In the genomic region with DNA sequence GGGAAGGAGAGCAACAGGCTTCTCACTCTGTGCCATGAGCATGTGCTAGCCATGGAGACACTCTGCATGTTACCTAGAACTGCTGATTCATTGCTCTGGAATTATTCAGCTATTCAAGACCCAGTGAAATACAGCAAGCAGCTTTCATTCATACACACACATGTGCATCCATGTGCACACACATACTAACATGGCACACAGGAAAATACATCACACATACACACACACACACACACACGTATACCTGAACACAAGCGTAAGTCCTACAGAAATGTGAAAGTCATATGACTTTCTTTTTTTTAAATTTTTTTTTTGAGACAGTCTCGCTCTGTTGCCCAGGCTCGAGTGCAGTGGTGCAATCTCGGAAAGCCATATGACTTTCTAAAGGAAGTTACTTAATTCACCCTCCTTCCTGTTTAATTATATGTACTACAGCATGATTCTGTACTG, we compare ENCODE assay signal across 9 cellular contexts.
A peak's percentile ranks its signal among the peaks of the same experiment; 100 is the strongest.
DNase-seq lines count a peak whose midpoint lies in the region; TF ChIP-seq lines count a peak whose summit lies in the region.
"Had no signal": no experiment of that assay in that cellular context is flagged by ENCODE, and none has a peak within 500 bp of the region (broad histone marks: within the 10 kb centered on the region; RNA-seq: fewer than 3 reads in every experiment).

No MANE protein-coding gene starts in this region.

- no peak overlapping the region for H3K4me3 ChIP-seq in choroid plexus epithelial cell (ENCODE audit: low read depth, low read length)
- H3K4me3 ChIP-seq: lung had no signal

- peak; percentile 12 for DNase-seq in GM04503 (ENCODE audit: low read depth)
- DNase-seq in M059J (ENCODE audit: low read depth) = peak; percentile 72
- peak; percentile 87 for DNase-seq in choroid plexus epithelial cell (ENCODE audit: low read depth)
- no peak for DNase-seq in activated T-helper 2 cell treated with anti-CD3 and anti-CD28 coated beads, Interferon-gamma antibody, Interleukin-2, Interleukin-4, amounts not matched to agents 10 μg/mL and 5 μg/mL and 100 μg/mL, durations not matched to agents 14 hours and 24 hours and 36 hours (ENCODE audit: low spot score)
- DNase-seq in stimulated activated CD4-positive, alpha-beta T cell treated with anti-CD3 and anti-CD28 coated beads, Interleukin-15, amount 100 ng/mL, for 24 hours = no peak
- DNase-seq in NCI-H2081 (lab: John Stamatoyannopoulos, UW) = no peak
- DNase-seq in stimulated activated naive CD4-positive, alpha-beta T cell (lab: John Stamatoyannopoulos, UW) = no peak

- no peaks in the 10 kb centered on the region for H3K9me3 Mint-ChIP-seq in nephron
- no peaks in the 10 kb centered on the region for H3K9me3 Mint-ChIP-seq in activated T-helper 2 cell treated with anti-CD3 and anti-CD28 coated beads, Interferon-gamma antibody, Interleukin-2, Interleukin-4, amounts not matched to agents 10 μg/mL and 5 μg/mL and 100 μg/mL, durations not matched to agents 14 hours and 24 hours and 36 hours

- H3K4me1 Mint-ChIP-seq in nephron = peaks cover 12% of the 10 kb centered on the region
- peaks cover 3% of the 10 kb centered on the region for H3K4me1 Mint-ChIP-seq in activated T-helper 2 cell treated with anti-CD3 and anti-CD28 coated beads, Interferon-gamma antibody, Interleukin-2, Interleukin-4, amounts not matched to agents 10 μg/mL and 5 μg/mL and 100 μg/mL, durations not matched to agents 14 hours and 24 hours and 36 hours (ENCODE audit: low read depth)

- no peak overlapping the region for H3K4me3 Mint-ChIP-seq in nephron
- H3K4me3 Mint-ChIP-seq in activated T-helper 2 cell treated with anti-CD3 and anti-CD28 coated beads, Interferon-gamma antibody, Interleukin-2, Interleukin-4, amounts not matched to agents 10 μg/mL and 5 μg/mL and 100 μg/mL, durations not matched to agents 14 hours and 24 hours and 36 hours (ENCODE audit: low read depth) = no peak overlapping the region

- intact Hi-C loops in activated T-helper 2 cell treated with anti-CD3 and anti-CD28 coated beads, Interferon-gamma antibody, Interleukin-2, Interleukin-4, amounts not matched to agents 10 μg/mL and 5 μg/mL and 100 μg/mL, durations not matched to agents 14 hours and 24 hours and 36 hours (cut with micrococcal nuclease) = no loop called here

- no peaks in the 10 kb centered on the region for H3K27me3 Mint-ChIP-seq in nephron (ENCODE audit: low read depth)
- peaks cover 11% of the 10 kb centered on the region for H3K27me3 Mint-ChIP-seq in activated T-helper 2 cell treated with anti-CD3 and anti-CD28 coated beads, Interferon-gamma antibody, Interleukin-2, Interleukin-4, amounts not matched to agents 10 μg/mL and 5 μg/mL and 100 μg/mL, durations not matched to agents 14 hours and 24 hours and 36 hours (ENCODE audit: low read depth)

- H3K36me3 Mint-ChIP-seq in nephron (ENCODE audit: low read depth) = peaks cover 25% of the 10 kb centered on the region
- no peaks in the 10 kb centered on the region for H3K36me3 Mint-ChIP-seq in activated T-helper 2 cell treated with anti-CD3 and anti-CD28 coated beads, Interferon-gamma antibody, Interleukin-2, Interleukin-4, amounts not matched to agents 10 μg/mL and 5 μg/mL and 100 μg/mL, durations not matched to agents 14 hours and 24 hours and 36 hours (ENCODE audit: low read depth)

- peak overlapping the region; percentile 38 to 63 (median 55) for H3K27ac Mint-ChIP-seq in nephron
- no peak overlapping the region for H3K27ac Mint-ChIP-seq in activated T-helper 2 cell treated with anti-CD3 and anti-CD28 coated beads, Interferon-gamma antibody, Interleukin-2, Interleukin-4, amounts not matched to agents 10 μg/mL and 5 μg/mL and 100 μg/mL, durations not matched to agents 14 hours and 24 hours and 36 hours

- TF ChIP-seq CTCF in choroid plexus epithelial cell (conservative IDR thresholded peaks at IDR 0.05; ENCODE audit: low read depth, low read length) = no peak
- no peak for TF ChIP-seq CTCF in nephron (IDR thresholded peaks at IDR 0.05; ENCODE audit: unreplicated experiment in 3 of 3)

Comparison
In these comparisons a context has a peak if more than half of its experiments do, and no peak if none do; other contexts are left out.
1. DNase-seq: peak in GM04503 (single experiment), M059J (single experiment) and choroid plexus epithelial cell (single experiment); none in activated T-helper 2 cell treated with anti-CD3 and anti-CD28 coated beads, Interferon-gamma antibody, Interleukin-2, Interleukin-4, amounts not matched to agents 10 μg/mL and 5 μg/mL and 100 μg/mL, durations not matched to agents 14 hours and 24 hours and 36 hours (single experiment), stimulated activated CD4-positive, alpha-beta T cell treated with anti-CD3 and anti-CD28 coated beads, Interleukin-15, amount 100 ng/mL, for 24 hours (single experiment), NCI-H2081 (0 of 2) and stimulated activated naive CD4-positive, alpha-beta T cell (0 of 6).